ENCODE assay signal across 20 cellular contexts in the genomic region with DNA sequence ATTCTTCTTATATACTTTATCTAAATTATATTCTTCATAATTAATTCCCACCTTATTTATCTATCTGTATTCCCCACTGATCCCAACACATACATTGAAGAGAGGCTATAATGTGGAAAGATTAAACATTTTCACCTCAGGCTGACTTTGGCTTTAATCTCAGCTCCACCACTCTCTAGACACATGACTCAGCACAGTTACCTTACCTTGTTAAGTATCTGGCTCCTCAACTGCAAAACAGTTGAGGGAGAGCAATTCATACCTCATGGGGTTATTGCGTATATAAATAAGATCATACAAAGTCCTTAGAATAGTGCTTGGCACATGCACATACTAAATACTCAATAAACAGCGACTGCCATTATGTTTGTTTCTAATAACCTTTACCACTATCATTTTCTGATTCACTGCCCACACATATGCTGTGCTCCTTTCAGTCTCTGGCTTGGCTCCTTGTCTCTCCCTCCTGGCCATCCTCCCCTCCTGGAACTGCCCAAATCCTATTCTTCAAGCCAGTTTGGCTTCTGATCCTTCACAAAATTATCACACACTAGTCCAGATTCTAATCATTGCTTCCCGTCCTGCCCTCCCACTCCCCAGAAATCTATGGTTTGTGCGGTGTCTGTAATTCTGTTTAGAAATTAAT. TPM values are rescaled to one million over a fixed set of nuclear protein-coding genes. Genes with fewer than 3 reads are reported as not detected.
DNase-seq lines count a peak whose midpoint lies in the region; ATAC-seq and TF ChIP-seq lines count a peak whose summit lies in the region.
"Had no signal": no experiment of that assay in that cellular context is flagged by ENCODE, and none has a peak within 500 bp of the region (broad histone marks: within the 10 kb centered on the region; RNA-seq: fewer than 3 reads in every experiment).

No MANE protein-coding gene starts in this region.

- no peaks in the 10 kb centered on the region for H3K27me3 ChIP-seq in mesenchymal stem cell (ENCODE audit: control insufficient read depth in 1 of 2, insufficient read depth in 1 of 2, low read length in 2 of 2)

- no peak overlapping the region for H4K91ac ChIP-seq in mesenchymal stem cell (ENCODE audit: low read length)

- ATAC-seq in left ventricle myocardium superior, result peak; percentile 44
- no peak for ATAC-seq in Right ventricle myocardium superior (ENCODE audit: poor library complexity)
- no peak for ATAC-seq in GM21381 (IDR thresholded peaks at IDR 0.05; ENCODE audit: unreplicated experiment)
- no peak for ATAC-seq in HG02973 (IDR thresholded peaks at IDR 0.05; ENCODE audit: unreplicated experiment)
- ATAC-seq: GM23338 had no signal

- peaks cover 11% of the 10 kb centered on the region for H3K79me1 ChIP-seq in mesenchymal stem cell (replicated peaks; ENCODE audit: low read length, poor library complexity, severe bottlenecking)

- H3K9me3 ChIP-seq in mesenchymal stem cell (ENCODE audit: control insufficient read depth, low read length), result no peaks in the 10 kb centered on the region
- H3K9me3 ChIP-seq: SK-N-SH had no signal

- H2BK15ac ChIP-seq in mesenchymal stem cell (ENCODE audit: low read depth, poor library complexity, severe bottlenecking), result no peak overlapping the region

- H3K4me1 ChIP-seq in mesenchymal stem cell (ENCODE audit: control insufficient read depth, insufficient read depth, low read depth, low read length), result peaks cover 4% of the 10 kb centered on the region

- H3K36me3 ChIP-seq in mesenchymal stem cell (ENCODE audit: control insufficient read depth in 1 of 2, insufficient read depth in 2 of 2, low read depth in 1 of 2, low read length in 2 of 2), result no peaks in the 10 kb centered on the region

- H4K8ac ChIP-seq in mesenchymal stem cell (ENCODE audit: low read length), result no peak overlapping the region

- no peak overlapping the region for H3K18ac ChIP-seq in mesenchymal stem cell (ENCODE audit: low read depth in 1 of 2, low read length in 2 of 2)

- no peak overlapping the region for H2AFZ ChIP-seq in mesenchymal stem cell (ENCODE audit: low read depth, low read length)
- H2AFZ ChIP-seq: GM23338 had no signal

- H3K9ac ChIP-seq in mesenchymal stem cell (ENCODE audit: low read length), result no peak overlapping the region
- H3K9ac ChIP-seq: SK-N-SH had no signal

- no peak overlapping the region for H3K4ac ChIP-seq in mesenchymal stem cell (ENCODE audit: low read depth in 1 of 2, low read length in 2 of 2)

- 84% methylated on average over 2 of the region's 4 CpGs for WGBS in mesenchymal stem cell

- H3K23ac ChIP-seq in mesenchymal stem cell (ENCODE audit: low read length in 2 of 2), result no peak overlapping the region

- no peak overlapping the region for H3K14ac ChIP-seq in mesenchymal stem cell (ENCODE audit: low read length in 2 of 2)

- no peak overlapping the region for H2BK5ac ChIP-seq in mesenchymal stem cell (ENCODE audit: low read depth, low read length, poor library complexity, severe bottlenecking)

- no peak overlapping the region for H2BK12ac ChIP-seq in mesenchymal stem cell (ENCODE audit: low read length in 2 of 2)

- intact Hi-C loops in left ventricle myocardium superior (cut with micrococcal nuclease) (no loop called here), Right ventricle myocardium superior (cut with DNase I) (no loop called here)

- H3K27ac ChIP-seq in mesenchymal stem cell (ENCODE audit: low read length, poor library complexity, severe bottlenecking), result peak overlapping the region; percentile 60

- TF ChIP-seq POLR2A in erythroblast (IDR thresholded peaks at IDR 0.05; ENCODE audit: low read length), result no peak

- no peak overlapping the region for H2AK5ac ChIP-seq in mesenchymal stem cell (ENCODE audit: low read length, severe bottlenecking)

- no peak overlapping the region for H2BK120ac ChIP-seq in mesenchymal stem cell (ENCODE audit: low read depth, low read length)

- no peak overlapping the region for H3K4me2 ChIP-seq in mesenchymal stem cell (ENCODE audit: low read length, poor library complexity, severe bottlenecking)
- H3K4me2 ChIP-seq: GM23338, SK-N-SH had no signal

- no peak overlapping the region for H3K4me3 ChIP-seq in mesenchymal stem cell (ENCODE audit: insufficient read depth in 1 of 2, low read depth in 1 of 2, low read length in 2 of 2)
- H3K4me3 ChIP-seq: GM23338 had no signal

- DNase-seq in left ventricle myocardium superior (no peak), Right ventricle myocardium superior (no peak), cerebellum (ENCODE audit: low spot score) (peak; percentile 54), mesenchymal stem cell (no peak), erythroblast (lab: John Stamatoyannopoulos, UW) (no peak), D341Med (ENCODE audit: low spot score) (no peak)
- DNase-seq: CD4-positive, CD25-positive, alpha-beta regulatory T cell; DND-41; GDM1; NCI-H1092 treated with DMSO at 0.1 percent for 48 hours; NCI-H146; NCI-H2029 treated with DMSO at 0.1 percent for 48 hours; NCI-H2171; NCI-H446; NCI-H526 treated with DMSO at 0.1 percent for 48 hours; SHP77 treated with DMSO at 0.1 percent for 48 hours; SK-N-SH had no signal

RNA-seq across cellular contexts. Expression of gene BCL9, which starts 50.1 kb away (rescaled TPM):
- total RNA-seq in left ventricle myocardium superior (8.9 TPM), Right ventricle myocardium superior (11.7 TPM), cerebellum (13.2 TPM)
- 13.1 TPM for polyA plus RNA-seq in mesenchymal stem cell (2013, experiment 1 of 2)
- polyA plus RNA-seq in mesenchymal stem cell (2013, experiment 2 of 2), result 13.1 TPM
